In the genomic region with DNA sequence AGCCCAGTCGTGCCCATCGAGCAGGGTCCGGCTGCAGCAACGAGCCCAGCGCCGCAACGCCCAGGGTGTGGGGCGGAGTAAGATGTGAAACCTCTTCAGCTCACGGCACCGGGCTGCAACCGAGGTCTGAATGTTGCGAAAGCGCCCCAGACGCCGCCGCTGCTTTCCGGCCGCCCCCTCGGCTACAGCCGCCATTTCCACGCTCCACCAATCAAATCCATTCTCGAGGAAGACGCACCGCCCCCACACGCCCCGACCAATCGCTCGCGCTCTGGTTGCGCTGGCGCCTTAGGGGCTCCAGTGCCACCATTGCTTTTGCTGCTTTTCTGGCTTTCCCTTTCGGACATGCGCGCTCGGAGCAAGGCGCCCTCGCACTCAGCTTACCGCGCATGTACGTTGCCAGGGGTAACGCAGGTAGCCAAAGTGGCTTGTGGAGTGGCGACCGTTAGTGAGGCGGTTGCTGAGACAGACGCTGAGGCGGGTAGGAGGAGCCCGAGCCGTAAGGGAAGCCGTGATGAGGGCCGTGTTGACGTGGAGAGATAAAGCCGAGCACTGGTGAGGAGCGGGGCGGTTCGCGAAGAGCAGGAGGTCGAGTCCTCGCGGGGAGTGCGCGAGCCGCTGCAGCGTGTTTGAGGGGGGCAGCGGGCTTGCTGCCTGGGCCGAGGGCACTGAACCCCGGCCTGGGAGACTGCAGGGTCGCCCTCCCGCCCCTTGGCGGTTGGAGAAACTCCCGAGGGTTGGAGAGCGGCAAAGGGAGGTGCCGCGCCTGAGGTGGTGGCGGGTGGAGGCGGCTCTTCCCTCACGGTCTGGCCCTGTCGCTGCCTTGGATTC, we compare ENCODE assay signal across 8 cellular contexts. TPM values are rescaled to one million over a fixed set of nuclear protein-coding genes. Genes with fewer than 3 reads are reported as not detected.
DNase-seq lines count a peak whose midpoint lies in the region; ATAC-seq, FAIRE-seq and TF ChIP-seq lines count a peak whose summit lies in the region.

A gene with protein sequence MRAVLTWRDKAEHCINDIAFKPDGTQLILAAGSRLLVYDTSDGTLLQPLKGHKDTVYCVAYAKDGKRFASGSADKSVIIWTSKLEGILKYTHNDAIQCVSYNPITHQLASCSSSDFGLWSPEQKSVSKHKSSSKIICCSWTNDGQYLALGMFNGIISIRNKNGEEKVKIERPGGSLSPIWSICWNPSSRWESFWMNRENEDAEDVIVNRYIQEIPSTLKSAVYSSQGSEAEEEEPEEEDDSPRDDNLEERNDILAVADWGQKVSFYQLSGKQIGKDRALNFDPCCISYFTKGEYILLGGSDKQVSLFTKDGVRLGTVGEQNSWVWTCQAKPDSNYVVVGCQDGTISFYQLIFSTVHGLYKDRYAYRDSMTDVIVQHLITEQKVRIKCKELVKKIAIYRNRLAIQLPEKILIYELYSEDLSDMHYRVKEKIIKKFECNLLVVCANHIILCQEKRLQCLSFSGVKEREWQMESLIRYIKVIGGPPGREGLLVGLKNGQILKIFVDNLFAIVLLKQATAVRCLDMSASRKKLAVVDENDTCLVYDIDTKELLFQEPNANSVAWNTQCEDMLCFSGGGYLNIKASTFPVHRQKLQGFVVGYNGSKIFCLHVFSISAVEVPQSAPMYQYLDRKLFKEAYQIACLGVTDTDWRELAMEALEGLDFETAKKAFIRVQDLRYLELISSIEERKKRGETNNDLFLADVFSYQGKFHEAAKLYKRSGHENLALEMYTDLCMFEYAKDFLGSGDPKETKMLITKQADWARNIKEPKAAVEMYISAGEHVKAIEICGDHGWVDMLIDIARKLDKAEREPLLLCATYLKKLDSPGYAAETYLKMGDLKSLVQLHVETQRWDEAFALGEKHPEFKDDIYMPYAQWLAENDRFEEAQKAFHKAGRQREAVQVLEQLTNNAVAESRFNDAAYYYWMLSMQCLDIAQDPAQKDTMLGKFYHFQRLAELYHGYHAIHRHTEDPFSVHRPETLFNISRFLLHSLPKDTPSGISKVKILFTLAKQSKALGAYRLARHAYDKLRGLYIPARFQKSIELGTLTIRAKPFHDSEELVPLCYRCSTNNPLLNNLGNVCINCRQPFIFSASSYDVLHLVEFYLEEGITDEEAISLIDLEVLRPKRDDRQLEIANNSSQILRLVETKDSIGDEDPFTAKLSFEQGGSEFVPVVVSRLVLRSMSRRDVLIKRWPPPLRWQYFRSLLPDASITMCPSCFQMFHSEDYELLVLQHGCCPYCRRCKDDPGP (plus strand): TSS at position 408 of the 831 bp plus-strand sequence. CDS start 107 bp downstream, at position 515.
A gene (minus strand): TSS at position 132 of the 831 bp plus-strand sequence. CDS start 115 bp downstream, at position 17.

- peaks cover 15% of the 10 kb centered on the region for H3K79me2 ChIP-seq in parathyroid adenoma

- H3K4me3 ChIP-seq in cardiac muscle cell (peak within 1 kb of the TSS; percentile 72), parathyroid adenoma (ENCODE audit: low read depth, low read length) (peak within 1 kb of the TSS; percentile 82), tibial nerve (peak within 1 kb of the TSS; percentile 79 to 92 (median 83))

- ATAC-seq in HG02840 (IDR thresholded peaks at IDR 0.05; ENCODE audit: low FRiP score, unreplicated experiment) (peak; percentile 90), T-cell (replicated peaks in 1 of 4) (peak; percentile 87 to 90 (median 88))

- peak; percentile 83 to 92 for TF ChIP-seq EP300 in tibial nerve (IDR thresholded peaks at IDR 0.05)

- TF ChIP-seq CTCF in cardiac muscle cell (IDR thresholded peaks at IDR 0.05; ENCODE audit: low read depth, low read length) (no peak), parathyroid adenoma (IDR thresholded peaks at IDR 0.05) (no peak), tibial nerve (IDR thresholded peaks at IDR 0.05) (peak in 1 of 5 experiments; percentile 30)

- peak within 1 kb of the TSS; percentile 99 for H2AFZ ChIP-seq in parathyroid adenoma

- peak; percentile 83 for TF ChIP-seq POLR2A in GM12891 (IDR thresholded peaks at IDR 0.05; ENCODE audit: low read depth, low read length)
- TF ChIP-seq POLR2A in tibial nerve (IDR thresholded peaks at IDR 0.05), result peak; percentile 63 to 67

- no peaks in the 10 kb centered on the region for H3K27me3 Mint-ChIP-seq in T-cell

- POLR2A ChIA-PET in T-cell (lab: Charles Lee), result interaction anchor here (0.6 to 1.6 kb wide), 13 partner anchors 11 to 1642 kb away, joined by 3 to 7 read pairs (median 3); a partner anchor contains a TSS

- peak; percentile 91 for DNase-seq in GM12891 (ENCODE audit: insufficient read length, low spot score)
- peak; percentile 98 for DNase-seq in NCI-H1436 treated with DMSO at 0.1 percent for 48 hours (lab: John Stamatoyannopoulos, UW)
- DNase-seq in T-cell, result peak; percentile 97 to 100 (median 99)
- peak; percentile 98 to 100 for DNase-seq in cardiac muscle cell (ENCODE audit: low read depth in 1 of 2, low spot score in 1 of 2)
- peak; percentile 93 to 95 for DNase-seq in tibial nerve (ENCODE audit: low spot score in 2 of 2)

- CTCF ChIA-PET in T-cell (lab: Charles Lee), result interaction anchor here in 1 of 2 donors (0.5 to 1.5 kb wide), 8 partner anchors 11 to 848 kb away, joined by 3 to 14 read pairs (median 4); a partner anchor contains a TSS

- H3K4me1 ChIP-seq in cardiac muscle cell (ENCODE audit: low read depth), result peaks cover 28% of the 10 kb centered on the region
- H3K4me1 ChIP-seq in parathyroid adenoma, result peaks cover 21% of the 10 kb centered on the region
- H3K4me1 ChIP-seq in tibial nerve, result peaks cover 0 to 77% (median 49%) of the 10 kb centered on the region in 4 donors

- H3K4me2 ChIP-seq in parathyroid adenoma (ENCODE audit: low read length), result peak within 1 kb of the TSS; percentile 73

- peaks cover 13% of the 10 kb centered on the region for H3K36me3 ChIP-seq in cardiac muscle cell
- H3K36me3 ChIP-seq in parathyroid adenoma (ENCODE audit: control insufficient read depth, insufficient read depth, low read length), result no peaks in the 10 kb centered on the region
- peaks cover 0 to 23% (median 0%) of the 10 kb centered on the region in 3 donors for H3K36me3 ChIP-seq in tibial nerve

- H3K4me1 Mint-ChIP-seq in T-cell, result peaks cover 72 to 84% (median 72%) of the 10 kb centered on the region in 3 donors

- H3K27ac ChIP-seq in adipose tissue (ENCODE audit: low read depth, low read length) (peak within 1 kb of the TSS; percentile 1), cardiac muscle cell (peak within 1 kb of the TSS; percentile 91), parathyroid adenoma (peak within 1 kb of the TSS; percentile 90), tibial nerve (peak within 1 kb of the TSS; percentile 60 to 91 (median 90))

- no peaks in the 10 kb centered on the region for H3K9me3 ChIP-seq in cardiac muscle cell (ENCODE audit: low read depth)
- no peaks in the 10 kb centered on the region for H3K9me3 ChIP-seq in parathyroid adenoma (ENCODE audit: control insufficient read depth, low read length)
- no peaks in the 10 kb centered on the region for H3K9me3 ChIP-seq in tibial nerve

- 0 to 1% (median 0%) methylated on average over 71 to 77 of the region's 77 CpGs for WGBS in adipose tissue, 3 donors
- WGBS in tibial nerve, 2 donors, result 0 to 1% methylated on average over 67 to 77 of the region's 77 CpGs

- FAIRE-seq in GM12891 (lab: Jason Lieb, UNC), result peak; percentile 99

- H3K36me3 Mint-ChIP-seq in T-cell, result peaks cover 21% of the 10 kb centered on the region

- H3K27ac Mint-ChIP-seq in T-cell, result peak within 1 kb of the TSS; percentile 94 to 96

- H3K4me3 Mint-ChIP-seq in T-cell, result peak within 1 kb of the TSS; percentile 83 to 92 (median 85)

- H3K9me3 Mint-ChIP-seq in T-cell, result no peaks in the 10 kb centered on the region

- H3K9ac ChIP-seq in parathyroid adenoma, result peak within 1 kb of the TSS; percentile 54

- H3K27me3 ChIP-seq in cardiac muscle cell (no peaks in the 10 kb centered on the region), parathyroid adenoma (ENCODE audit: control insufficient read depth, insufficient read depth, low read length) (no peaks in the 10 kb centered on the region), tibial nerve (no peaks in the 10 kb centered on the region)

TF ChIP-seq in GM12891, 5 proteins besides CTCF, POLR2A, EP300 and RAD21:
- TF ChIP-seq SPI1 (IDR thresholded peaks at IDR 0.05; ENCODE audit: low read depth, low read length) (no peak), PAX5 (IDR thresholded peaks at IDR 0.05; ENCODE audit: insufficient read depth, low read length, severe bottlenecking) (no peak), POU2F2 (IDR thresholded peaks at IDR 0.05; ENCODE audit: low read depth, low read length) (0 out of 2 replicates have a peak, but pooled peaks have one; percentile 61), TAF1 (IDR thresholded peaks at IDR 0.05; ENCODE audit: low read depth, low read length) (peak; percentile 95), POLR2AphosphoS5 (IDR thresholded peaks at IDR 0.05; ENCODE audit: low read depth, low read length) (peak; percentile 89)
TF ChIP-seq in GM12891: peak in this region for 3.

RNA-seq across cellular contexts. Expression of the first gene that starts in this region (rescaled TPM):
- polyA plus RNA-seq in GM12891 (2012; ENCODE audit: low read depth, missing spikeins), result 9.0 TPM
- total RNA-seq in T-cell (10 to 100 TPM; 15.0 to 23.9 (median 18.1) TPM), cardiac muscle cell (28.3 and 31.5 TPM in 2 replicates), tibial nerve (10 to 100 TPM; 36.6 to 74.4 (median 43.3) TPM)
- polyA plus RNA-seq in adipose tissue (10 to 100 TPM; 14.1 to 19.0 (median 15.6) TPM), cardiac muscle cell (21.9 and 40.0 TPM in 2 replicates)

RNA-seq across cellular contexts. Expression of the second gene that starts in this region (rescaled TPM):
- polyA plus RNA-seq in GM12891 (2012; ENCODE audit: low read depth, missing spikeins), result 26.5 TPM
- total RNA-seq in T-cell (10 to 100 TPM; 43.1 to 59.4 (median 45.2) TPM), cardiac muscle cell (16.2 and 30.0 TPM in 2 replicates), tibial nerve (10 to 100 TPM; 15.5 to 42.0 (median 32.8) TPM)
- polyA plus RNA-seq in adipose tissue (10 to 100 TPM; 14.3 to 19.0 (median 16.8) TPM), cardiac muscle cell (39.8 and 60.8 TPM in 2 replicates)

Comparison
In these comparisons a context has a peak if more than half of its experiments do, and no peak if none do; other contexts are left out.
1. Peak in every context shown above with its lines: DNase-seq, ATAC-seq, H3K4me3 ChIP-seq and H3K27ac ChIP-seq.
2. H3K27ac ChIP-seq: peak in every context shown above with its lines; median percentile 91 in cardiac muscle cell; 90 in tibial nerve; 90 in parathyroid adenoma; 1 in adipose tissue.